ENCODE assay signal across 14 cellular contexts in the genomic region with DNA sequence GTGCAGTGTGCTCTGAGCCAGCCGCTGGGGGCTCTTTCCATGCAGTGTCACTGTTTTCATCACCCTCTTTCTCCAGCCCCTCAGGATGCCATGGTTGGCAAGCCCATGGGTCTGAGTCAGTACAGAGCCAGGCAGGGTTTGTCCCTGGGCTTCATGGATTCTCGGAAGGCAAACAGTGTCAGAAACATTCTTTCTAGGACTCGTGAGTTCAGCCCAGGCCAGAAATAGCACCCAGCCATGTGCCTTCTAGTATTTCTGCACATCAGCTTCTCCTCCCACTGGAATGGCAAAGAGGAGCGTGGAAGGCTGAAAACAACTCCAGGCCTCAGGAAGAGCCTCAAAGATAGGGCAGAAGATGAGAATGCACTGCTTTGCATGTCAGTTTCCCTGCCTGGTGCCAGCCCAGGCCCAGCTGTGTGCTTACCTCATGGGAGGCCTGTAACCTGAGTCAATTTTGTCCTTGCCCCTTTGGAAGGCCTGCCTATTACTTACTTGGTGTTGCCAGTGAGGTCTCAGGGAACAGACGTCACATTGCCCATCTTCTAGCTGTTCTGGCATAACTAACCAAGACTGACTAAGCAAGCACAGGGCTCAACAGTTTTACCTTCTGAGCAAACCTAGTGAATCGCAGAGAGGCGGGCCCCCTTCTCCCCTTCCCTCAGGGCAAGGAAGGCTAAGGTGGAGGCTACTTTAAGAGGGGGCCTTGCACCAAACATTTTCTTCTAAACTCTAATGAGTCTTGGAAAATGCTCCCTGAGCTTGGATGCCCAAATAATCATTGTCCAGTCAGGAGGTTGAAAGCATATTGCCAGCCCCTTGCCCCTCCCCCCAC. TPM values are rescaled to one million over a fixed set of nuclear protein-coding genes. Genes with fewer than 3 reads are reported as not detected.
DNase-seq lines count a peak whose midpoint lies in the region; TF ChIP-seq lines count a peak whose summit lies in the region.
"Had no signal": no experiment of that assay in that cellular context is flagged by ENCODE, and none has a peak within 500 bp of the region (broad histone marks: within the 10 kb centered on the region; RNA-seq: fewer than 3 reads in every experiment).

No MANE protein-coding gene starts in this region.

- H3K36me3 ChIP-seq in adrenal gland (replicated peaks in 1 of 2), result no peaks in the 10 kb centered on the region
- H3K36me3 ChIP-seq in cardiac muscle cell, result no peaks in the 10 kb centered on the region
- no peaks in the 10 kb centered on the region for H3K36me3 ChIP-seq in rectal smooth muscle tissue (ENCODE audit: control insufficient read depth, insufficient read depth, low read length)

- H3K9ac ChIP-seq in rectal smooth muscle tissue (ENCODE audit: low read length), result no peak overlapping the region

- peak overlapping the region in 1 of 5 donors; percentile 29 for H3K27ac ChIP-seq in adrenal gland
- H3K27ac ChIP-seq in cardiac muscle cell, result peak overlapping the region; percentile 52
- peak overlapping the region; percentile 44 for H3K27ac ChIP-seq in rectal smooth muscle tissue (ENCODE audit: low read depth, low read length)

- H3K27me3 ChIP-seq in adrenal gland, result no peaks in the 10 kb centered on the region
- no peaks in the 10 kb centered on the region for H3K27me3 ChIP-seq in cardiac muscle cell
- H3K27me3 ChIP-seq in rectal smooth muscle tissue (ENCODE audit: control insufficient read depth, insufficient read depth, low read length), result no peaks in the 10 kb centered on the region

- no peak for TF ChIP-seq POLR2A in adrenal gland (IDR thresholded peaks at IDR 0.05)

- DNase-seq in AG08395 (ENCODE audit: low spot score) (peak; percentile 62), adrenal gland (peak in 4 of 7 donors; percentile 13 to 33 (median 16)), cardiac muscle cell (ENCODE audit: low read depth in 1 of 2, low spot score in 1 of 2) (peak; percentile 18 to 63), NCI-H1105 treated with DMSO at 0.1 percent for 48 hours (lab: John Stamatoyannopoulos, UW) (no peak), UCSD-AML1 (lab: John Stamatoyannopoulos, UW; ENCODE audit: unreplicated experiment) (no peak), globus pallidus (ENCODE audit: low spot score) (no peak)
- DNase-seq in activated CD4-positive, alpha-beta T cell treated with anti-CD3 and anti-CD28 coated beads for 1 hour, result no peak
- DNase-seq: DMS79 treated with DMSO at 0.1 percent for 48 hours, GOT3, midbrain, T-helper 1 cell had no signal

- H3K4me1 ChIP-seq in adrenal gland (replicated peaks in 1 of 2) (no peaks in the 10 kb centered on the region), cardiac muscle cell (ENCODE audit: low read depth) (peaks cover 11% of the 10 kb centered on the region), rectal smooth muscle tissue (ENCODE audit: control insufficient read depth, insufficient read depth, low read length) (no peaks in the 10 kb centered on the region)

- no peak overlapping the region for H3K4me3 ChIP-seq in adrenal gland
- no peak overlapping the region for H3K4me3 ChIP-seq in cardiac muscle cell
- H3K4me3 ChIP-seq in rectal smooth muscle tissue (ENCODE audit: low read length), result no peak overlapping the region

- no peaks in the 10 kb centered on the region for H3K9me3 ChIP-seq in adrenal gland (replicated peaks in 1 of 3)
- H3K9me3 ChIP-seq in cardiac muscle cell (ENCODE audit: low read depth), result no peaks in the 10 kb centered on the region

- TF ChIP-seq CTCF in adrenal gland (IDR thresholded peaks at IDR 0.05) (no peak), cardiac muscle cell (IDR thresholded peaks at IDR 0.05; ENCODE audit: low read depth, low read length) (no peak)

- intact Hi-C loops in adrenal gland (cut with DNase I), result no loop called here

- 63 to 79% (median 76%) methylated on average over 7 of the region's 7 CpGs for WGBS in adrenal gland, 4 donors

RNA-seq across cellular contexts. Expression of gene GLUL, which starts 42.5 kb away (rescaled TPM):
- total RNA-seq in adrenal gland, result 1,000 to 10,000 TPM in 1 of 8 donors, 100 to 1,000 TPM in 7; 342 to 1,048 (median 542) TPM
- polyA plus RNA-seq in adrenal gland, result 100 to 1,000 TPM; 153 to 217 (median 165) TPM
- 152 and 166 TPM in 2 replicates for total RNA-seq in cardiac muscle cell
- 132 and 170 TPM in 2 replicates for polyA plus RNA-seq in cardiac muscle cell

RNA-seq across cellular contexts. Expression of gene TEDDM1, which starts 51.3 kb away (rescaled TPM):
- total RNA-seq in adrenal gland, result not detected
- polyA plus RNA-seq in adrenal gland, result not detected
- not detected in 2 replicates for total RNA-seq in cardiac muscle cell
- not detected in 2 replicates for polyA plus RNA-seq in cardiac muscle cell
- total RNA-seq: bronchial epithelial cell, endothelial cell of umbilical vein had no signal
- polyA plus RNA-seq: endothelial cell of umbilical vein had no signal

Comparison
In these comparisons a context has a peak if more than half of its experiments do, and no peak if none do; other contexts are left out.
1. DNase-seq: peak in AG08395 (single experiment), adrenal gland (4 of 7) and cardiac muscle cell (2 of 2); none in NCI-H1105 treated with DMSO at 0.1 percent for 48 hours (single experiment), UCSD-AML1 (single experiment), globus pallidus (single experiment) and activated CD4-positive, alpha-beta T cell treated with anti-CD3 and anti-CD28 coated beads for 1 hour (single experiment).